In the genomic region with DNA sequence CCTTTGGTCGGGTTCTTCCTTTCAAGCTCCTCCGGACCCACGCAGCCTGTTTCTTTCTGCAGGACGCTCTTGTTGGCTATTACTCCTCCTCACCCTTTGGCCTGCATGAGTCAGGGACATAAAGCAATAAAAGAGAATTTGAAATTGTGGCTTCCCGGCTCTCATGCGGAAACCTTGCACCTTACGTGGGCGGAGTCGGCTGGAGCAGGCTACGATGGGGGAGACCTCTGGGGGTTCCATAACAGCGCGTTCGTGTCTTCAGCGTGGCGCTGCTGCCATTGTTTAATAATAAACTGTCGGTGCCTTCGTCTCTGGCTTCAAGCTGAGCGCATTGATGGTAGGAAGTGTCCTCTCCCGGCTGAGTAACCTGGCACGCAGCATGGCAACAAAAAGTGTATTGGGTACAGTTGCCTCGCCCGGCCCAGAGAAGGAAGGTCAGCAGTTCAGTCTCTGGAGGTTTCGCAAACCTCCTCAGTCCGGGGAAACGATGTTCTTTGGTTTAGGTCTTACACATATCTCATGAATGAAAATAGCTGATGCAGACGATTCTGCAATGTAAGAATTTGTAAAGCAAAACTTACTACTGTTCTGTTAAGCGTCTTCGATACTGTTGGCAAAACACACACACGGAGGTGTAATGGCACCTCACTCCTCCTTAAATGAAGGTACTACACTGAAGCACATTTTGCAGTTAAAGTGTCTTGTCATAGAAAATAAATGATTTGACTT, we compare ENCODE assay signal across 1 cellular context.
TF ChIP-seq lines count a peak whose summit lies in the region.

No MANE protein-coding gene starts in this region.

TF ChIP-seq in HepG2, 621 proteins besides CTCF, POLR2A, EP300 and RAD21 (continued from another document and continues in another):
- TF ChIP-seq, protein P1, sequence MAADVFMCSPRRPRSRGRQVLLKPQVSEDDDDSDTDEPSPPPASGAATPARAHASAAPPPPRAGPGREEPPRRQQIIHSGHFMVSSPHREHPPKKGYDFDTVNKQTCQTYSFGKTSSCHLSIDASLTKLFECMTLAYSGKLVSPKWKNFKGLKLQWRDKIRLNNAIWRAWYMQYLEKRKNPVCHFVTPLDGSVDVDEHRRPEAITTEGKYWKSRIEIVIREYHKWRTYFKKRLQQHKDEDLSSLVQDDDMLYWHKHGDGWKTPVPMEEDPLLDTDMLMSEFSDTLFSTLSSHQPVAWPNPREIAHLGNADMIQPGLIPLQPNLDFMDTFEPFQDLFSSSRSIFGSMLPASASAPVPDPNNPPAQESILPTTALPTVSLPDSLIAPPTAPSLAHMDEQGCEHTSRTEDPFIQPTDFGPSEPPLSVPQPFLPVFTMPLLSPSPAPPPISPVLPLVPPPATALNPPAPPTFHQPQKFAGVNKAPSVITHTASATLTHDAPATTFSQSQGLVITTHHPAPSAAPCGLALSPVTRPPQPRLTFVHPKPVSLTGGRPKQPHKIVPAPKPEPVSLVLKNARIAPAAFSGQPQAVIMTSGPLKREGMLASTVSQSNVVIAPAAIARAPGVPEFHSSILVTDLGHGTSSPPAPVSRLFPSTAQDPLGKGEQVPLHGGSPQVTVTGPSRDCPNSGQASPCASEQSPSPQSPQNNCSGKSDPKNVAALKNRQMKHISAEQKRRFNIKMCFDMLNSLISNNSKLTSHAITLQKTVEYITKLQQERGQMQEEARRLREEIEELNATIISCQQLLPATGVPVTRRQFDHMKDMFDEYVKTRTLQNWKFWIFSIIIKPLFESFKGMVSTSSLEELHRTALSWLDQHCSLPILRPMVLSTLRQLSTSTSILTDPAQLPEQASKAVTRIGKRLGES (CRISPR knock-in tag; IDR thresholded peaks at IDR 0.05; ENCODE audit: borderline replicate concordance), result no peak
- TF ChIP-seq ZNF788 (CRISPR knock-in tag; IDR thresholded peaks at IDR 0.05; ENCODE audit: borderline replicate concordance), result no peak
- no peak for TF ChIP-seq ZNF343 (CRISPR knock-in tag; IDR thresholded peaks at IDR 0.05)
- no peak for TF ChIP-seq ZNF660 (CRISPR knock-in tag; IDR thresholded peaks at IDR 0.05; ENCODE audit: borderline replicate concordance, low read depth)
- no peak for TF ChIP-seq ATF3 (CRISPR knock-in tag; IDR thresholded peaks at IDR 0.05)
- TF ChIP-seq SAFB2 (CRISPR knock-in tag; IDR thresholded peaks at IDR 0.05; ENCODE audit: borderline replicate concordance, low read depth), result no peak
- no peak for TF ChIP-seq ZNF772 (CRISPR knock-in tag; IDR thresholded peaks at IDR 0.05)
- no peak for TF ChIP-seq NFIC (IDR thresholded peaks at IDR 0.05; ENCODE audit: low read length)
- no peak for TF ChIP-seq MIXL1 (CRISPR knock-in tag; IDR thresholded peaks at IDR 0.05)
- TF ChIP-seq SP4 (CRISPR knock-in tag; IDR thresholded peaks at IDR 0.05), result no peak
- 0 out of 2 replicates have a peak, but pooled peaks have one; percentile 28 for TF ChIP-seq HES4 (CRISPR knock-in tag; IDR thresholded peaks at IDR 0.05; ENCODE audit: borderline replicate concordance)
- peak; percentile 21; the same call in 1 of the 2 replicates for TF ChIP-seq ATF7-NPFF (CRISPR knock-in tag; IDR thresholded peaks at IDR 0.05; ENCODE audit: low read depth)
- TF ChIP-seq, protein P2, sequence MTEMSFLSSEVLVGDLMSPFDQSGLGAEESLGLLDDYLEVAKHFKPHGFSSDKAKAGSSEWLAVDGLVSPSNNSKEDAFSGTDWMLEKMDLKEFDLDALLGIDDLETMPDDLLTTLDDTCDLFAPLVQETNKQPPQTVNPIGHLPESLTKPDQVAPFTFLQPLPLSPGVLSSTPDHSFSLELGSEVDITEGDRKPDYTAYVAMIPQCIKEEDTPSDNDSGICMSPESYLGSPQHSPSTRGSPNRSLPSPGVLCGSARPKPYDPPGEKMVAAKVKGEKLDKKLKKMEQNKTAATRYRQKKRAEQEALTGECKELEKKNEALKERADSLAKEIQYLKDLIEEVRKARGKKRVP (CRISPR knock-in tag; IDR thresholded peaks at IDR 0.05), result 0 out of 4 replicates have a peak, but pooled peaks of 1 of the 2 experiments have one; percentile 33
- no peak; the same call in none of the 2 replicates for TF ChIP-seq TBX2 (CRISPR knock-in tag; IDR thresholded peaks at IDR 0.05; ENCODE audit: borderline replicate concordance)
- TF ChIP-seq DNMT3B (CRISPR knock-in tag; conservative IDR thresholded peaks at IDR 0.05), result no peak
- TF ChIP-seq SMARCE1 (IDR thresholded peaks at IDR 0.05; ENCODE audit: borderline replicate concordance), result no peak
- no peak for TF ChIP-seq MTA1 (CRISPR knock-in tag; IDR thresholded peaks at IDR 0.05; ENCODE audit: borderline replicate concordance)
- TF ChIP-seq, protein P3, sequence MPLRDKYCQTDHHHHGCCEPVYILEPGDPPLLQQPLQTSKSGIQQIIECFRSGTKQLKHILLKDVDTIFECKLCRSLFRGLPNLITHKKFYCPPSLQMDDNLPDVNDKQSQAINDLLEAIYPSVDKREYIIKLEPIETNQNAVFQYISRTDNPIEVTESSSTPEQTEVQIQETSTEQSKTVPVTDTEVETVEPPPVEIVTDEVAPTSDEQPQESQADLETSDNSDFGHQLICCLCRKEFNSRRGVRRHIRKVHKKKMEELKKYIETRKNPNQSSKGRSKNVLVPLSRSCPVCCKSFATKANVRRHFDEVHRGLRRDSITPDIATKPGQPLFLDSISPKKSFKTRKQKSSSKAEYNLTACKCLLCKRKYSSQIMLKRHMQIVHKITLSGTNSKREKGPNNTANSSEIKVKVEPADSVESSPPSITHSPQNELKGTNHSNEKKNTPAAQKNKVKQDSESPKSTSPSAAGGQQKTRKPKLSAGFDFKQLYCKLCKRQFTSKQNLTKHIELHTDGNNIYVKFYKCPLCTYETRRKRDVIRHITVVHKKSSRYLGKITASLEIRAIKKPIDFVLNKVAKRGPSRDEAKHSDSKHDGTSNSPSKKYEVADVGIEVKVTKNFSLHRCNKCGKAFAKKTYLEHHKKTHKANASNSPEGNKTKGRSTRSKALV (CRISPR knock-in tag; IDR thresholded peaks at IDR 0.05), result no peak; the same call in 1 of the 2 replicates
- TF ChIP-seq SETDB1 (CRISPR knock-in tag; IDR thresholded peaks at IDR 0.05; ENCODE audit: borderline replicate concordance), result no peak
- TF ChIP-seq HNRNPLL (IDR thresholded peaks at IDR 0.05; ENCODE audit: low read depth, low read length, poor library complexity, severe bottlenecking), result no peak
- TF ChIP-seq, protein P4, sequence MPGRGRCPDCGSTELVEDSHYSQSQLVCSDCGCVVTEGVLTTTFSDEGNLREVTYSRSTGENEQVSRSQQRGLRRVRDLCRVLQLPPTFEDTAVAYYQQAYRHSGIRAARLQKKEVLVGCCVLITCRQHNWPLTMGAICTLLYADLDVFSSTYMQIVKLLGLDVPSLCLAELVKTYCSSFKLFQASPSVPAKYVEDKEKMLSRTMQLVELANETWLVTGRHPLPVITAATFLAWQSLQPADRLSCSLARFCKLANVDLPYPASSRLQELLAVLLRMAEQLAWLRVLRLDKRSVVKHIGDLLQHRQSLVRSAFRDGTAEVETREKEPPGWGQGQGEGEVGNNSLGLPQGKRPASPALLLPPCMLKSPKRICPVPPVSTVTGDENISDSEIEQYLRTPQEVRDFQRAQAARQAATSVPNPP (CRISPR knock-in tag; IDR thresholded peaks at IDR 0.05), result no peak
- no peak for TF ChIP-seq ZNF816 (CRISPR knock-in tag; IDR thresholded peaks at IDR 0.05; ENCODE audit: borderline replicate concordance)
- TF ChIP-seq MAX (IDR thresholded peaks at IDR 0.05), result 0 out of 2 replicates have a peak, but pooled peaks have one; percentile 39
- TF ChIP-seq POGZ (CRISPR knock-in tag; IDR thresholded peaks at IDR 0.05), result no peak
- TF ChIP-seq ZNF30 (CRISPR knock-in tag; IDR thresholded peaks at IDR 0.05), result no peak
- peak; percentile 45; the same call in 1 of the 2 replicates for TF ChIP-seq YEATS2 (CRISPR knock-in tag; IDR thresholded peaks at IDR 0.05; ENCODE audit: borderline replicate concordance)
- no peak for TF ChIP-seq REPIN1 (CRISPR knock-in tag; IDR thresholded peaks at IDR 0.05; ENCODE audit: borderline replicate concordance, low read depth)
- no peak for TF ChIP-seq KDM4B (CRISPR knock-in tag; IDR thresholded peaks at IDR 0.05)
- no peak for TF ChIP-seq ZNF704 (CRISPR knock-in tag; IDR thresholded peaks at IDR 0.05; ENCODE audit: borderline replicate concordance)
- TF ChIP-seq TFDP1 (CRISPR knock-in tag; IDR thresholded peaks at IDR 0.05; ENCODE audit: borderline replicate concordance), result peak; percentile 2; the same call in 1 of the 2 replicates
- no peak for TF ChIP-seq ATM (IDR thresholded peaks at IDR 0.05; ENCODE audit: borderline replicate concordance)
- no peak for TF ChIP-seq ZNF549 (CRISPR knock-in tag; IDR thresholded peaks at IDR 0.05)
- no peak for TF ChIP-seq IKZF4 (CRISPR knock-in tag; IDR thresholded peaks at IDR 0.05; ENCODE audit: borderline replicate concordance, low read depth, not compliant biosample characterization)
- peak; percentile 7; the same call in 1 of the 2 replicates for TF ChIP-seq ZSCAN9 (CRISPR knock-in tag; IDR thresholded peaks at IDR 0.05; ENCODE audit: borderline replicate concordance)
- TF ChIP-seq FOXA3 (CRISPR knock-in tag; IDR thresholded peaks at IDR 0.05), result no peak
- no peak for TF ChIP-seq HNF4A (CRISPR knock-in tag; IDR thresholded peaks at IDR 0.05)
- TF ChIP-seq ZKSCAN5 (CRISPR knock-in tag; IDR thresholded peaks at IDR 0.05), result no peak
- 0 out of 2 replicates have a peak, but pooled peaks have one; percentile 20 for TF ChIP-seq ZNF747 (CRISPR knock-in tag; IDR thresholded peaks at IDR 0.05; ENCODE audit: borderline replicate concordance)
- no peak for TF ChIP-seq TCF7L2 (IDR thresholded peaks at IDR 0.05; ENCODE audit: low read depth, low read length)
- TF ChIP-seq TRIM24 (CRISPR knock-in tag; IDR thresholded peaks at IDR 0.05), result no peak
- no peak for TF ChIP-seq ZNF768 (CRISPR knock-in tag; IDR thresholded peaks at IDR 0.05)
- TF ChIP-seq PPARG (CRISPR knock-in tag; conservative IDR thresholded peaks at IDR 0.05), result no peak
- TF ChIP-seq TAF1 (CRISPR knock-in tag; IDR thresholded peaks at IDR 0.05), result no peak
- TF ChIP-seq ZNF34 (CRISPR knock-in tag; IDR thresholded peaks at IDR 0.05; ENCODE audit: borderline replicate concordance), result no peak
- TF ChIP-seq ZNF263 (CRISPR knock-in tag; IDR thresholded peaks at IDR 0.05), result peak; percentile 50; the same call in 1 of the 2 replicates
- TF ChIP-seq THAP11 (CRISPR knock-in tag; IDR thresholded peaks at IDR 0.05), result no peak; the same call in 1 of the 2 replicates
- no peak for TF ChIP-seq NRL (CRISPR knock-in tag; IDR thresholded peaks at IDR 0.05; ENCODE audit: borderline replicate concordance)
- no peak for TF ChIP-seq CEBPB (IDR thresholded peaks at IDR 0.05; ENCODE audit: borderline replicate concordance, low read depth, low read length)
- TF ChIP-seq ZNF207 (IDR thresholded peaks at IDR 0.05; ENCODE audit: borderline replicate concordance), result no peak
- peak; percentile 5 for TF ChIP-seq ZEB1 (IDR thresholded peaks at IDR 0.05; ENCODE audit: insufficient replicate concordance, low read depth)
- TF ChIP-seq NFRKB (IDR thresholded peaks at IDR 0.05), result no peak
- TF ChIP-seq, protein P5, sequence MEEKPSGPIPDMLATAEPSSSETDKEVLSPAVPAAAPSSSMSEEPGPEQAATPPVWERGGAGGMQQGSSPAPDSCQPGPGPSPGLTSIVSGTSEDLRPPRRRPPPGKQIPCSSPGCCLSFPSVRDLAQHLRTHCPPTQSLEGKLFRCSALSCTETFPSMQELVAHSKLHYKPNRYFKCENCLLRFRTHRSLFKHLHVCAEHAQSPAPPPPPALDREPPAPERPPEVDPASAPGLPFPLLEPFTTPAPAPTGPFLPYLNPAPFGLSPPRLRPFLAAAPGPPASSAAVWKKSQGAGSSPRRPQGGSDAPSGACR (CRISPR knock-in tag; IDR thresholded peaks at IDR 0.05), result no peak
- TF ChIP-seq, protein P6, sequence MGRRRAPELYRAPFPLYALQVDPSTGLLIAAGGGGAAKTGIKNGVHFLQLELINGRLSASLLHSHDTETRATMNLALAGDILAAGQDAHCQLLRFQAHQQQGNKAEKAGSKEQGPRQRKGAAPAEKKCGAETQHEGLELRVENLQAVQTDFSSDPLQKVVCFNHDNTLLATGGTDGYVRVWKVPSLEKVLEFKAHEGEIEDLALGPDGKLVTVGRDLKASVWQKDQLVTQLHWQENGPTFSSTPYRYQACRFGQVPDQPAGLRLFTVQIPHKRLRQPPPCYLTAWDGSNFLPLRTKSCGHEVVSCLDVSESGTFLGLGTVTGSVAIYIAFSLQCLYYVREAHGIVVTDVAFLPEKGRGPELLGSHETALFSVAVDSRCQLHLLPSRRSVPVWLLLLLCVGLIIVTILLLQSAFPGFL (CRISPR knock-in tag; IDR thresholded peaks at IDR 0.05), result no peak
- 0 out of 2 replicates have a peak, but pooled peaks have one; percentile 38 for TF ChIP-seq ZNF589 (CRISPR knock-in tag; conservative IDR thresholded peaks at IDR 0.05)
- TF ChIP-seq RORA (CRISPR knock-in tag; IDR thresholded peaks at IDR 0.05), result no peak
- TF ChIP-seq ZNF124 (CRISPR knock-in tag; IDR thresholded peaks at IDR 0.05), result no peak
- TF ChIP-seq, protein P7, sequence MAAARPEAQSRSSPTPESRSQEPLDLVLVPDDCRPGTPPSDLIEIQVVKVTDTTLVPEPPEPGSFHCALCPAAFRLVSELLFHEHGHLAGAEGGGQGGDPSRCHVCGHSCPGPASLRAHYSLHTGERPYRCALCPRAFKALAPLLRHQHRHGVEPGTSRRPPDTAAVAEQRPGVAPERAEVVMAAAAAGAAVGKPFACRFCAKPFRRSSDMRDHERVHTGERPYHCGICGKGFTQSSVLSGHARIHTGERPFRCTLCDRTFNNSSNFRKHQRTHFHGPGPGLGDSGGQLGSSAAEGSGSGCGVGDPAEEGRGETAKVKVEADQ (CRISPR knock-in tag; IDR thresholded peaks at IDR 0.05; ENCODE audit: borderline replicate concordance), result no peak
- no peak for TF ChIP-seq ARNTL (CRISPR knock-in tag; IDR thresholded peaks at IDR 0.05)
- no peak for TF ChIP-seq CEBPG (CRISPR knock-in tag; IDR thresholded peaks at IDR 0.05)
- no peak; the same call in 1 of the 2 replicates for TF ChIP-seq NCOA1 (CRISPR knock-in tag; IDR thresholded peaks at IDR 0.05)
